In the genomic region with DNA sequence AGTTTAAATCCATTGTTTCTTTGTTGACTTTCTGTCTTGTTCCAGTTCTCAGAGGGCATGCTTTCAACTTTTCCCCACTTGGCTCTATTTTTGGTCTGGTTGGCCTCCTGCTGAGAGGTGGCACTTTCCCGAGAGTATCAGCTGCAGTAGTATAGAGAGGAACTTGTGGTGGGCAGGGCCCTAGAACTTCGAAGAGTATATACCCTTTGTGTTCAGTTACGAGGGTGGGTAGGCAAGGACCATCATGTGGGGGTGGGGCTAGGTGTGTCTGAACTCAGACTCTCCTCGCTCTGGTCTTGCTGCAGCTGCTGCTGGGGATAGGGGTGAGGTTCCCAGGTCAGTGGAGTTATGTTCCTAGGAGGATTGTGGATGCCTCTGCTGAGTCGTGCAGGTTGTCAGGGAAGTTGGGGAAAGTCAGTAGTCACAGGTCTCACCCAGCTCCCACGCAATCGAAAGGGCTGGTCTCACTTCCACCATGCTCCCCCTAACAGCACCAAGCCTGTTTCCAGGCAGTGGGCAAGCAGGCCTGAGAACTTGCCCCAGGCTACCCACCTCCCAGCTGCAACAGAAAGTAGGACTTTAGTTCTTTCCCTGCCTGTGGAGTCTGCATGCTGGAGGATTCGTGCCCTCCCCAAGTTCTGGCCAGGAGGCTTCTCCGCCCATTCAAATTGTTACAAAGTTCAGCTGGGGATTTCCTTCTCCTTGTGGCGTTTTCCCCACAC, we compare ENCODE assay signal across 27 cellular contexts.
"Had no signal": no experiment of that assay in that cellular context is flagged by ENCODE, and none has a peak within 500 bp of the region (broad histone marks: within the 10 kb centered on the region; RNA-seq: fewer than 3 reads in every experiment).

No MANE protein-coding gene starts in this region.

- DNase-seq: activated CD4-positive, alpha-beta T cell treated with anti-CD3 and anti-CD28 coated beads for 36 hours; activated CD4-positive, CD25-positive, alpha-beta regulatory T cell; activated CD8-positive, alpha-beta memory T cell treated with anti-CD3 and anti-CD28 coated beads, Interleukin-2, amount 10 ng/mL, durations not matched to agents 7 days and 5 days; activated CD8-positive, alpha-beta T cell treated with anti-CD3 and anti-CD28 coated beads, Interleukin-2, amount 10 ng/mL, durations not matched to agents 7 days and 5 days; activated naive CD4-positive, alpha-beta T cell; activated T-cell treated with anti-CD3 and anti-CD28 coated beads, Interleukin-2, amount 50 U/mL, for 72 hours; aorta; body of pancreas; cerebellar nuclear complex; colonic mucosa; effector CD8-positive, alpha-beta T cell; islet precursor cell; mammary epithelial cell; naive thymus-derived CD4-positive, alpha-beta T cell; nucleus accumbens; psoas muscle; sigmoid colon; stimulated activated CD4-positive, alpha-beta T cell treated with anti-CD3 and anti-CD28 coated beads, Interleukin-1b, Interleukin-23, amount 100 ng/mL, for 48 hours; stimulated activated naive B cell treated with anti-CD40 and anti-IgM and Interleukin-4, amounts not matched to agents 10 μg/mL and 1 μg/mL and 100 μg/mL, for 72 hours; tibial artery had no signal

- H3K4me1 ChIP-seq: colonic mucosa, gastroesophageal sphincter, parathyroid adenoma, psoas muscle, sigmoid colon, suprapubic skin had no signal

- ATAC-seq: activated CD4-positive, alpha-beta T cell treated with anti-CD3 and anti-CD28 coated beads for 36 hours; activated CD8-positive, alpha-beta memory T cell treated with anti-CD3 and anti-CD28 coated beads, Interleukin-2, amount 10 ng/mL, durations not matched to agents 7 days and 5 days; activated CD8-positive, alpha-beta T cell treated with anti-CD3 and anti-CD28 coated beads, Interleukin-2, amount 10 ng/mL, durations not matched to agents 7 days and 5 days; activated naive CD4-positive, alpha-beta T cell treated with anti-CD3 and anti-CD28 coated beads, Interleukin-2, amount 50 U/mL, for 72 hours; activated T-cell treated with anti-CD3 and anti-CD28 coated beads, Interleukin-2, amount 50 U/mL, for 72 hours; body of pancreas; gastroesophageal sphincter; naive thymus-derived CD4-positive, alpha-beta T cell; psoas muscle; stimulated activated naive B cell treated with anti-CD40 and anti-IgM and Interleukin-4, amounts not matched to agents 10 μg/mL and 1 μg/mL and 100 μg/mL, for 72 hours had no signal

- H3K4me3 ChIP-seq: body of pancreas, cardiac muscle cell, colonic mucosa, gastroesophageal sphincter, hepatocyte, psoas muscle, sigmoid colon, smooth muscle cell, suprapubic skin, tibial artery had no signal

- H3K27ac ChIP-seq: body of pancreas, cardiac muscle cell, colonic mucosa, gastroesophageal sphincter, hepatocyte, parathyroid adenoma, psoas muscle, sigmoid colon, suprapubic skin, tibial artery had no signal

- H3K36me3 ChIP-seq: cardiac muscle cell, colonic mucosa, gastroesophageal sphincter, sigmoid colon, suprapubic skin, tibial artery had no signal

- H3K9me3 ChIP-seq: body of pancreas, colonic mucosa, gastroesophageal sphincter, psoas muscle, suprapubic skin, tibial artery had no signal

- H3K27me3 ChIP-seq: body of pancreas, colonic mucosa, gastroesophageal sphincter, hepatocyte, suprapubic skin had no signal
